In the genomic region with DNA sequence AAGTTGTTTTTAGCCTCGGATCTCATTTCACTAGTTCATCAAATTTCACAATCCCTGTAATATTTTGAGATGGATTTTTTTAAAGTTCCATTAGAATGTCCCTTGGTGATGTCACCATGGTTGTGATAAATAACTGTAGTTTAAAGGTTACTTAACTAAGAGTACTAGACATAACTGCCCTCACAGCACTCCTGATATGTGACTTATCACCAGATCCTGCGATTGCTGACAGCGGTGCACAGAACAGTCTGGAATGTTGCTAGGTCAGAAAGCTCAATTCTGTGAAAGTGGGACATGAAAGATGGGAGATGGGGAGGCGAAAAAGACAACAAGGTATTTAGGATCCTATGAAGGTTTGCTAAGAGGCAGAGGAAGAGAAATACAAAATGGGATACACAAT, we compare ENCODE assay signal across 17 cellular contexts. TPM values are rescaled to one million over a fixed set of nuclear protein-coding genes. Genes with fewer than 3 reads are reported as not detected.
DNase-seq lines count a peak whose midpoint lies in the region; ATAC-seq and TF ChIP-seq lines count a peak whose summit lies in the region.
"Had no signal": no experiment of that assay in that cellular context is flagged by ENCODE, and none has a peak within 500 bp of the region (broad histone marks: within the 10 kb centered on the region; RNA-seq: fewer than 3 reads in every experiment).

No MANE protein-coding gene starts in this region.

- H3K27me3 ChIP-seq in thyroid gland (no peaks in the 10 kb centered on the region), sigmoid colon (no peaks in the 10 kb centered on the region)
- H3K27me3 ChIP-seq: BE2C had no signal

- H3K36me3 ChIP-seq in thyroid gland (no peaks in the 10 kb centered on the region), sigmoid colon (peaks cover 0 to 7% (median 0%) of the 10 kb centered on the region in 4 donors)

- H3K9me3 ChIP-seq in thyroid gland (no peaks in the 10 kb centered on the region), sigmoid colon (no peaks in the 10 kb centered on the region)
- H3K9me3 ChIP-seq: BE2C had no signal

- H3K27ac ChIP-seq in coronary artery (peak overlapping the region; percentile 30 to 52), thyroid gland (peak overlapping the region; percentile 66 to 92 (median 77)), sigmoid colon (peak overlapping the region in 2 of 4 donors; percentile 61 to 62)
- H3K27ac ChIP-seq: KMS-11 had no signal

- DNase-seq in coronary artery (ENCODE audit: low spot score), result no peak
- DNase-seq in left kidney (ENCODE audit: low read depth, low spot score), result peak; percentile 9
- no peak for DNase-seq in progenitor cell of endocrine pancreas (ENCODE audit: low spot score, unreplicated experiment)
- DNase-seq in thyroid gland, result peak in 1 of 2 donors; percentile 34
- no peak for DNase-seq in DMS 273 (lab: John Stamatoyannopoulos, UW; ENCODE audit: unreplicated experiment)
- DNase-seq in sigmoid colon, result no peak
- DNase-seq: BE2C; CD8-positive, alpha-beta T cell; GF-D8; GOT3; NCI-H1105; NCI-H187; NCI-H446; PC-3 had no signal

- no peak overlapping the region for H3K4me3 Mint-ChIP-seq in progenitor cell of endocrine pancreas (ENCODE audit: low read depth)
- H3K4me3 Mint-ChIP-seq: CD8-positive, alpha-beta T cell had no signal

- no peak for TF ChIP-seq CTCF in coronary artery (IDR thresholded peaks at IDR 0.05)
- no peak for TF ChIP-seq CTCF in progenitor cell of endocrine pancreas (IDR thresholded peaks at IDR 0.05; ENCODE audit: unreplicated experiment)
- no peak for TF ChIP-seq CTCF in thyroid gland (IDR thresholded peaks at IDR 0.05)
- no peak for TF ChIP-seq CTCF in sigmoid colon (IDR thresholded peaks at IDR 0.05)

- H3K4me1 Mint-ChIP-seq in progenitor cell of endocrine pancreas (ENCODE audit: low read depth), result peaks cover 13% of the 10 kb centered on the region

- peak overlapping the region; percentile 7 for H3K27ac Mint-ChIP-seq in progenitor cell of endocrine pancreas
- H3K27ac Mint-ChIP-seq: CD8-positive, alpha-beta T cell had no signal

- H3K36me3 Mint-ChIP-seq in progenitor cell of endocrine pancreas (ENCODE audit: insufficient read depth), result peaks cover 4% of the 10 kb centered on the region
- H3K36me3 Mint-ChIP-seq: CD8-positive, alpha-beta T cell had no signal

- no peak for ATAC-seq in HG02763 (IDR thresholded peaks at IDR 0.05; ENCODE audit: unreplicated experiment)
- ATAC-seq: CD8-positive, alpha-beta T cell; PC-3 had no signal

- peaks cover 22 to 35% of the 10 kb centered on the region in 2 donors for H3K4me1 ChIP-seq in thyroid gland
- H3K4me1 ChIP-seq in sigmoid colon, result peaks cover 0 to 35% (median 17%) of the 10 kb centered on the region in 4 donors
- H3K4me1 ChIP-seq: BE2C had no signal

- peaks cover 3% of the 10 kb centered on the region for H3K9me3 Mint-ChIP-seq in progenitor cell of endocrine pancreas (ENCODE audit: low read depth)
- H3K9me3 Mint-ChIP-seq: CD8-positive, alpha-beta T cell had no signal

- TF ChIP-seq POLR2A in thyroid gland (IDR thresholded peaks at IDR 0.05), result no peak
- TF ChIP-seq POLR2A in sigmoid colon (IDR thresholded peaks at IDR 0.05), result no peak

- intact Hi-C loops in thyroid gland (cut with DNase I) (no loop called here), sigmoid colon (cut with DNase I) (no loop called here)

- 67 to 68% methylated on average over 4 of the region's 4 CpGs for WGBS in thyroid gland, 2 donors
- 75 to 86% methylated on average over 4 of the region's 4 CpGs for WGBS in sigmoid colon, 2 donors

- no peaks in the 10 kb centered on the region for H3K27me3 Mint-ChIP-seq in progenitor cell of endocrine pancreas

- no peak for TF ChIP-seq EP300 in sigmoid colon (IDR thresholded peaks at IDR 0.05)

- H3K4me3 ChIP-seq in coronary artery (no peak overlapping the region), thyroid gland (replicated peaks in 1 of 3) (no peak overlapping the region), sigmoid colon (no peak overlapping the region)

RNA-seq across cellular contexts. Expression of a gene that starts 40.2 kb away (rescaled TPM):
- total RNA-seq in progenitor cell of endocrine pancreas, result 5.9 and 6.4 TPM in 2 replicates
- total RNA-seq in thyroid gland, result 10 to 100 TPM; 11.3 to 16.5 (median 14.3) TPM
- 10 to 100 TPM; 13.8 to 33.9 (median 22.7) TPM for total RNA-seq in sigmoid colon
- 1 to 10 TPM in 2 of 3 donors, under 1 TPM in 1; 0.92 to 2.6 (median 2.4) TPM for polyA plus RNA-seq in sigmoid colon
- total RNA-seq: CD8-positive, alpha-beta T cell; MCF 10A had no signal
